In the genomic region with DNA sequence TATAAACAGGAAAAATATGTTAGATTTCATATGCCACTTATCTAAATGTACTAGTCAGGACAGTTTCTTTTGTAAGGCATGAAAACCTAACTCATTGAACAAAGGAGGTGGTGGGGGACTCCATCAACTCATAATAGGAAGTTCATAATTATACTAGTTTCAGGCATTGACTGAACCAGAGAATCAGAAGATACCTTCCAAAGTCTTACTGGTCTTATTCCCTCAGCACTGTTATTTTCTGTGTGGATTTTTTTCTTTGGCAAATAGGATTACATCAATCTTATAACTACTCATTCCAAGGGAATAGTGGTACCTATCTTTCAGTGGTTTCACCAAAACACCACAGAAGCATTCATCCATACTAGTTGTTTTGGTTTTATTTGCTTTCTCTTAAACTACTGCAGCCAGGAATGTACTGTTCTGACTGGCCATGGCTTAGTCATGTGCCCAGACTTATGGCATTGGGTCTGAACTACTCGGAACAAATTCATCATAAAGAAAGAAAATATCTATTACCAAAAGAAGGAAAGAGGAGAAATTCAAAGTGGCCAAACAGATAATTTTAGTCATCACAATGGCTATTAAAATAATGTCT, we compare ENCODE assay signal across 12 cellular contexts.
DNase-seq lines count a peak whose midpoint lies in the region; ATAC-seq and TF ChIP-seq lines count a peak whose summit lies in the region.
"Had no signal": no experiment of that assay in that cellular context is flagged by ENCODE, and none has a peak within 500 bp of the region (broad histone marks: within the 10 kb centered on the region; RNA-seq: fewer than 3 reads in every experiment).

No MANE protein-coding gene starts in this region.

- TF ChIP-seq CTCF in endothelial cell (IDR thresholded peaks at IDR 0.05; ENCODE audit: unreplicated experiment) = no peak

- DNase-seq in T-helper 2 cell treated with Interferon-gamma antibody and Interleukin-4, amounts not matched to agents 5 μg/mL and 100 μg/mL, for 36 hours (ENCODE audit: low spot score) = peak; percentile 36
- DNase-seq in T-helper 2 cell (no peak), DMS53 (lab: John Stamatoyannopoulos, UW) (no peak), endothelial cell (ENCODE audit: low spot score) (no peak), NCI-H1417 treated with DMSO at 0.1 percent for 48 hours (lab: John Stamatoyannopoulos, UW) (no peak)
- no peak for DNase-seq in activated T-cell treated with anti-CD3 and anti-CD28 coated beads, Interleukin-2, amount 50 U/mL, for 4 hours
- DNase-seq: amygdala, dorsolateral prefrontal cortex, gastrocnemius medialis, T-cell had no signal

- peaks cover 2% of the 10 kb centered on the region for H3K27me3 Mint-ChIP-seq in T-helper 2 cell treated with Interferon-gamma antibody and Interleukin-4, amounts not matched to agents 5 μg/mL and 100 μg/mL, for 36 hours (ENCODE audit: low read depth)
- no peaks in the 10 kb centered on the region for H3K27me3 Mint-ChIP-seq in activated T-cell treated with anti-CD3 and anti-CD28 coated beads, Interleukin-2, amount 50 U/mL, for 4 hours (ENCODE audit: low read depth)
- H3K27me3 Mint-ChIP-seq in endothelial cell (ENCODE audit: unreplicated experiment) = no peaks in the 10 kb centered on the region
- H3K27me3 Mint-ChIP-seq: T-cell had no signal

- H3K27ac Mint-ChIP-seq in T-helper 2 cell treated with Interferon-gamma antibody and Interleukin-4, amounts not matched to agents 5 μg/mL and 100 μg/mL, for 36 hours = no peak overlapping the region
- no peak overlapping the region for H3K27ac Mint-ChIP-seq in endothelial cell (ENCODE audit: unreplicated experiment)
- H3K27ac Mint-ChIP-seq: T-cell had no signal

- peaks cover 4% of the 10 kb centered on the region for H3K9me3 Mint-ChIP-seq in T-helper 2 cell treated with Interferon-gamma antibody and Interleukin-4, amounts not matched to agents 5 μg/mL and 100 μg/mL, for 36 hours
- no peaks in the 10 kb centered on the region for H3K9me3 Mint-ChIP-seq in activated T-cell treated with anti-CD3 and anti-CD28 coated beads, Interleukin-2, amount 50 U/mL, for 4 hours
- H3K9me3 Mint-ChIP-seq in endothelial cell (ENCODE audit: unreplicated experiment) = no peaks in the 10 kb centered on the region
- H3K9me3 Mint-ChIP-seq: T-cell had no signal

- no peak overlapping the region for H3K4me3 Mint-ChIP-seq in T-helper 2 cell treated with Interferon-gamma antibody and Interleukin-4, amounts not matched to agents 5 μg/mL and 100 μg/mL, for 36 hours
- no peak overlapping the region for H3K4me3 Mint-ChIP-seq in activated T-cell treated with anti-CD3 and anti-CD28 coated beads, Interleukin-2, amount 50 U/mL, for 4 hours
- no peak overlapping the region for H3K4me3 Mint-ChIP-seq in endothelial cell (ENCODE audit: unreplicated experiment)
- H3K4me3 Mint-ChIP-seq: T-cell had no signal

- ATAC-seq in GM19463 (IDR thresholded peaks at IDR 0.05; ENCODE audit: unreplicated experiment) (peak; percentile 67), HG02852 (IDR thresholded peaks at IDR 0.05; ENCODE audit: unreplicated experiment) (peak; percentile 87)
- peak; percentile 65 to 81 for ATAC-seq in activated T-cell treated with anti-CD3 and anti-CD28 coated beads, Interleukin-2, amount 50 U/mL, for 4 hours
- ATAC-seq: gastrocnemius medialis, T-cell had no signal

- no peaks in the 10 kb centered on the region for H3K36me3 Mint-ChIP-seq in T-helper 2 cell treated with Interferon-gamma antibody and Interleukin-4, amounts not matched to agents 5 μg/mL and 100 μg/mL, for 36 hours (ENCODE audit: low read depth)
- H3K36me3 Mint-ChIP-seq in activated T-cell treated with anti-CD3 and anti-CD28 coated beads, Interleukin-2, amount 50 U/mL, for 4 hours (ENCODE audit: insufficient read depth) = no peaks in the 10 kb centered on the region
- no peaks in the 10 kb centered on the region for H3K36me3 Mint-ChIP-seq in endothelial cell (ENCODE audit: low read depth, unreplicated experiment)
- H3K36me3 Mint-ChIP-seq: T-cell had no signal

- H3K4me1 Mint-ChIP-seq in T-helper 2 cell treated with Interferon-gamma antibody and Interleukin-4, amounts not matched to agents 5 μg/mL and 100 μg/mL, for 36 hours (ENCODE audit: low read depth) = peaks cover 1% of the 10 kb centered on the region
- H3K4me1 Mint-ChIP-seq in activated T-cell treated with anti-CD3 and anti-CD28 coated beads, Interleukin-2, amount 50 U/mL, for 4 hours (ENCODE audit: low read depth) = no peaks in the 10 kb centered on the region
- no peaks in the 10 kb centered on the region for H3K4me1 Mint-ChIP-seq in endothelial cell (ENCODE audit: unreplicated experiment)
- H3K4me1 Mint-ChIP-seq: T-cell had no signal
